Comparison of ENCODE assay signal across 24 cellular contexts in genomic region chr13:105445793-105446192, GRCh38. TPM values are rescaled to one million over a fixed set of nuclear protein-coding genes. Genes with fewer than 3 reads are reported as not detected.
A peak's percentile ranks its signal among the peaks of the same experiment; 100 is the strongest.
DNase-seq lines count a peak whose midpoint lies in the region; ATAC-seq and TF ChIP-seq lines count a peak whose summit lies in the region.
"Had no signal": no experiment of that assay in that cellular context is flagged by ENCODE, and none has a peak within 500 bp of the region (broad histone marks: within the 10 kb centered on the region; RNA-seq: fewer than 3 reads in every experiment).

No MANE protein-coding gene starts in this region.

- no peaks in the 10 kb centered on the region for H3K27me3 Mint-ChIP-seq in activated T-cell treated with anti-CD3 and anti-CD28 coated beads, Interleukin-2, amount 50 U/mL, for 4 hours (ENCODE audit: low read depth)
- no peaks in the 10 kb centered on the region for H3K27me3 Mint-ChIP-seq in immature natural killer cell (ENCODE audit: low read depth in 3 of 3)
- no peaks in the 10 kb centered on the region for H3K27me3 Mint-ChIP-seq in stimulated activated naive CD8-positive, alpha-beta T cell treated with anti-CD3 and anti-CD28 coated beads, Interleukin-15, amount 100 ng/mL, for 72 hours
- H3K27me3 Mint-ChIP-seq in progenitor cell of endocrine pancreas, result no peaks in the 10 kb centered on the region
- H3K27me3 Mint-ChIP-seq: naive B cell; stimulated activated memory B cell treated with anti-CD40 and anti-IgM and Interleukin-4, amounts not matched to agents 10 μg/mL and 1 μg/mL and 100 μg/mL, for 72 hours had no signal

- ATAC-seq in activated T-cell treated with anti-CD3 and anti-CD28 coated beads, Interleukin-2, amount 50 U/mL, for 4 hours, result no peak
- ATAC-seq in SK-N-SH treated with all-trans-retinoic acid at 6 μM for 48 hours, result no peak
- ATAC-seq in stimulated activated naive CD8-positive, alpha-beta T cell treated with anti-CD3 and anti-CD28 coated beads, Interleukin-15, amount 100 ng/mL, for 72 hours, result peak; percentile 28
- no peak for ATAC-seq in GM19455 (IDR thresholded peaks at IDR 0.05; ENCODE audit: unreplicated experiment)
- ATAC-seq: stimulated activated memory B cell treated with anti-CD40 and anti-IgM and Interleukin-4, amounts not matched to agents 10 μg/mL and 1 μg/mL and 100 μg/mL, for 72 hours had no signal

- peak overlapping the region; percentile 13 to 88 (median 56) for H3K27ac Mint-ChIP-seq in immature natural killer cell
- no peak overlapping the region for H3K27ac Mint-ChIP-seq in stimulated activated naive CD8-positive, alpha-beta T cell treated with anti-CD3 and anti-CD28 coated beads, Interleukin-15, amount 100 ng/mL, for 72 hours
- no peak overlapping the region for H3K27ac Mint-ChIP-seq in progenitor cell of endocrine pancreas
- H3K27ac Mint-ChIP-seq: stimulated activated memory B cell treated with anti-CD40 and anti-IgM and Interleukin-4, amounts not matched to agents 10 μg/mL and 1 μg/mL and 100 μg/mL, for 72 hours had no signal

- DNase-seq in activated T-cell treated with anti-CD3 and anti-CD28 coated beads, Interleukin-2, amount 50 U/mL, for 4 hours, result no peak
- DNase-seq in activated T-cell treated with anti-CD3 and anti-CD28 coated beads, Interleukin-2, amount 50 U/mL, for 48 hours, result no peak
- DNase-seq in immature natural killer cell (peak in 2 of 3 donors; percentile 4 to 15), SIG-M5 treated with dmso at 0.1 percent for 504 hours (lab: John Stamatoyannopoulos, UW; ENCODE audit: unreplicated experiment) (no peak), progenitor cell of endocrine pancreas (ENCODE audit: low spot score, unreplicated experiment) (no peak)
- DNase-seq in stimulated activated naive CD8-positive, alpha-beta T cell treated with anti-CD3 and anti-CD28 coated beads, Interleukin-15, amount 100 ng/mL, for 72 hours, result no peak
- DNase-seq: activated CD4-positive, alpha-beta T cell treated with anti-CD3 and anti-CD28 coated beads for 1 hour; activated gamma-delta T cell treated with Interleukin-2 at 50 U/mL for 16 hours; C1 segment of cervical spinal cord; DMS153; H7; Kasumi-1; naive B cell; NCI-H1436 treated with DMSO at 0.1 percent for 48 hours; NCI-H446; SHP77; T-helper 9 cell had no signal

- H3K9me3 Mint-ChIP-seq in activated T-cell treated with anti-CD3 and anti-CD28 coated beads, Interleukin-2, amount 50 U/mL, for 4 hours, result no peaks in the 10 kb centered on the region
- H3K9me3 Mint-ChIP-seq in immature natural killer cell (no peaks in the 10 kb centered on the region), progenitor cell of endocrine pancreas (ENCODE audit: low read depth) (no peaks in the 10 kb centered on the region)
- H3K9me3 Mint-ChIP-seq in stimulated activated naive CD8-positive, alpha-beta T cell treated with anti-CD3 and anti-CD28 coated beads, Interleukin-15, amount 100 ng/mL, for 72 hours, result no peaks in the 10 kb centered on the region
- H3K9me3 Mint-ChIP-seq: stimulated activated memory B cell treated with anti-CD40 and anti-IgM and Interleukin-4, amounts not matched to agents 10 μg/mL and 1 μg/mL and 100 μg/mL, for 72 hours had no signal

- no peak for TF ChIP-seq CTCF in progenitor cell of endocrine pancreas (IDR thresholded peaks at IDR 0.05; ENCODE audit: unreplicated experiment)

- peak overlapping the region; percentile 22 for H3K4me3 Mint-ChIP-seq in activated T-cell treated with anti-CD3 and anti-CD28 coated beads, Interleukin-2, amount 50 U/mL, for 4 hours
- H3K4me3 Mint-ChIP-seq in immature natural killer cell, result peak overlapping the region; percentile 30 to 76 (median 63)
- H3K4me3 Mint-ChIP-seq in stimulated activated naive CD8-positive, alpha-beta T cell treated with anti-CD3 and anti-CD28 coated beads, Interleukin-15, amount 100 ng/mL, for 72 hours, result no peak overlapping the region
- H3K4me3 Mint-ChIP-seq in progenitor cell of endocrine pancreas (ENCODE audit: low read depth), result no peak overlapping the region
- H3K4me3 Mint-ChIP-seq: naive B cell; stimulated activated memory B cell treated with anti-CD40 and anti-IgM and Interleukin-4, amounts not matched to agents 10 μg/mL and 1 μg/mL and 100 μg/mL, for 72 hours had no signal

- no peaks in the 10 kb centered on the region for H3K36me3 Mint-ChIP-seq in activated T-cell treated with anti-CD3 and anti-CD28 coated beads, Interleukin-2, amount 50 U/mL, for 4 hours (ENCODE audit: insufficient read depth)
- H3K36me3 Mint-ChIP-seq in immature natural killer cell, result no peaks in the 10 kb centered on the region
- H3K36me3 Mint-ChIP-seq in progenitor cell of endocrine pancreas (ENCODE audit: insufficient read depth), result no peaks in the 10 kb centered on the region
- H3K36me3 Mint-ChIP-seq: naive B cell; stimulated activated memory B cell treated with anti-CD40 and anti-IgM and Interleukin-4, amounts not matched to agents 10 μg/mL and 1 μg/mL and 100 μg/mL, for 72 hours had no signal

- peaks cover 4% of the 10 kb centered on the region for H3K4me1 Mint-ChIP-seq in activated T-cell treated with anti-CD3 and anti-CD28 coated beads, Interleukin-2, amount 50 U/mL, for 4 hours (ENCODE audit: low read depth)
- H3K4me1 Mint-ChIP-seq in immature natural killer cell, result peaks cover 5 to 18% of the 10 kb centered on the region in 2 donors
- H3K4me1 Mint-ChIP-seq in stimulated activated naive CD8-positive, alpha-beta T cell treated with anti-CD3 and anti-CD28 coated beads, Interleukin-15, amount 100 ng/mL, for 72 hours, result no peaks in the 10 kb centered on the region
- H3K4me1 Mint-ChIP-seq in progenitor cell of endocrine pancreas (ENCODE audit: low read depth), result peaks cover 2% of the 10 kb centered on the region
- H3K4me1 Mint-ChIP-seq: naive B cell had no signal

TF ChIP-seq in SK-N-SH treated with all-trans-retinoic acid at 6 μM for 48 hours, 23 proteins besides CTCF, POLR2A, EP300 and RAD21:
- TF ChIP-seq TSHZ2 (CRISPR knock-in tag; IDR thresholded peaks at IDR 0.05) (no peak), ISL1 (CRISPR knock-in tag; IDR thresholded peaks at IDR 0.05) (peak; percentile 83), ZC3H10 (CRISPR knock-in tag; IDR thresholded peaks at IDR 0.05) (peak; percentile 20; the same call in 1 of the 2 replicates)

RNA-seq across cellular contexts. Expression of gene DAOA, which starts 20.1 kb away (rescaled TPM):
- not detected for total RNA-seq in activated T-cell treated with anti-CD3 and anti-CD28 coated beads, Interleukin-2, amount 50 U/mL, for 4 hours
- polyA plus RNA-seq in immature natural killer cell, result not detected
- total RNA-seq in progenitor cell of endocrine pancreas, result not detected in 2 replicates
- total RNA-seq: A172, H7, lower leg skin, renal cortical epithelial cell, ureter had no signal

Comparison
In these comparisons a context has a peak if more than half of its experiments do, and no peak if none do; other contexts are left out.
1. DNase-seq: peak in immature natural killer cell (2 of 3); none in activated T-cell treated with anti-CD3 and anti-CD28 coated beads, Interleukin-2, amount 50 U/mL, for 4 hours (single experiment), activated T-cell treated with anti-CD3 and anti-CD28 coated beads, Interleukin-2, amount 50 U/mL, for 48 hours (0 of 2), stimulated activated naive CD8-positive, alpha-beta T cell treated with anti-CD3 and anti-CD28 coated beads, Interleukin-15, amount 100 ng/mL, for 72 hours (0 of 2), SIG-M5 treated with dmso at 0.1 percent for 504 hours (single experiment) and progenitor cell of endocrine pancreas (single experiment).
2. H3K4me3 Mint-ChIP-seq: peak in activated T-cell treated with anti-CD3 and anti-CD28 coated beads, Interleukin-2, amount 50 U/mL, for 4 hours (single experiment) and immature natural killer cell (5 of 5); none in stimulated activated naive CD8-positive, alpha-beta T cell treated with anti-CD3 and anti-CD28 coated beads, Interleukin-15, amount 100 ng/mL, for 72 hours (0 of 2) and progenitor cell of endocrine pancreas (single experiment).
3. H3K27ac Mint-ChIP-seq: peak in immature natural killer cell (6 of 6); none in stimulated activated naive CD8-positive, alpha-beta T cell treated with anti-CD3 and anti-CD28 coated beads, Interleukin-15, amount 100 ng/mL, for 72 hours (0 of 2) and progenitor cell of endocrine pancreas (single experiment).